In genomic region chr3:126197854-126198584, GRCh38 we compare ENCODE assay signal across 8 cellular contexts. TPM values are rescaled to one million over a fixed set of nuclear protein-coding genes. Genes with fewer than 3 reads are reported as not detected.
A peak's percentile ranks its signal among the peaks of the same experiment; 100 is the strongest.
DNase-seq lines count a peak whose midpoint lies in the region; ATAC-seq, FAIRE-seq and TF ChIP-seq lines count a peak whose summit lies in the region.

No MANE protein-coding gene starts in this region.

- no peak overlapping the region for H2BK120ac ChIP-seq in H1 (replicated peaks; ENCODE audit: low read depth, low read length)

- no peak overlapping the region for H3K23ac ChIP-seq in H1 (ENCODE audit: insufficient read length)

- H3K4me3 ChIP-seq in GM12864 (ENCODE audit: low read depth, low read length) (no peak overlapping the region), WI38 (ENCODE audit: low read depth, low read length) (no peak overlapping the region), H1 (ENCODE audit: extremely low read depth in 1 of 4, insufficient read depth in 2 of 4, low read depth in 3 of 4, low read length in 4 of 4) (no peak overlapping the region), mucosa of descending colon (no peak overlapping the region), stomach (no peak overlapping the region)

- H2BK5ac ChIP-seq in H1 (ENCODE audit: low read depth, low read length), result no peak overlapping the region

- DNase-seq in GM12864 (ENCODE audit: low read depth), result peak; percentile 15
- DNase-seq in MV-4-11 (lab: John Stamatoyannopoulos, UW), result peak; percentile 42
- DNase-seq in H1 (ENCODE audit: low read depth in 1 of 2, low spot score in 2 of 2), result peak in 1 of 2 experiments; percentile 81
- peak in 2 of 3 donors; percentile 62 to 81 for DNase-seq in mucosa of descending colon
- peak; percentile 65 for DNase-seq in stomach
- DNase-seq in DMS79 treated with DMSO at 0.1 percent for 48 hours (lab: John Stamatoyannopoulos, UW), result no peak

- POLR2A ChIA-PET in H1 (lab: Charles Lee; ENCODE audit: partially characterized antibody), result interaction anchor here (1.0 kb wide), 1 partner anchor 15 kb away, joined by 3 read pairs; no protein-coding TSS in a partner anchor

- peak overlapping the region; percentile 18; the same call in 1 of the 2 replicates for H2BK15ac ChIP-seq in H1 (ENCODE audit: low read length)

- FAIRE-seq in H1 (lab: Jason Lieb, UNC), result no peak

- H3K36me3 ChIP-seq in H1 (ENCODE audit: control insufficient read depth in 2 of 4, insufficient read depth in 4 of 4, low read length in 3 of 4) (no peaks in the 10 kb centered on the region), mucosa of descending colon (ENCODE audit: low read depth) (no peaks in the 10 kb centered on the region), stomach (no peaks in the 10 kb centered on the region)

- intact Hi-C loops in mucosa of descending colon (cut with DNase I, micrococcal nuclease), result loop anchor here in 1 of 2 donors (10.0 kb wide), 1 partner anchor 63 kb away; no protein-coding TSS in a partner anchor
- intact Hi-C loops in stomach (cut with DNase I; ENCODE audit: low total_unique reads), result no loop called here

- no peak overlapping the region for H2BK12ac ChIP-seq in H1 (ENCODE audit: low read depth, low read length)

- no peak overlapping the region for H3K4ac ChIP-seq in H1 (replicated peaks; ENCODE audit: insufficient read length, low read depth, low read length)

- TF ChIP-seq EP300 in H1 (IDR thresholded peaks at IDR 0.05; ENCODE audit: borderline replicate concordance in 1 of 2, low read depth in 2 of 2, low read length in 2 of 2) (no peak), stomach (IDR thresholded peaks at IDR 0.05) (no peak)

- no peak overlapping the region for H3K18ac ChIP-seq in H1 (ENCODE audit: extremely low read depth, low read length)

- H4K8ac ChIP-seq in H1 (ENCODE audit: extremely low read depth, insufficient read depth, low read length), result no peak overlapping the region

- no peak overlapping the region for H3K14ac ChIP-seq in H1 (ENCODE audit: insufficient read length)

- 79% methylated on average over 7 of the region's 7 CpGs; no CpG with 5 or more reads in 1 of the 2 experiments for WGBS in H1 (ENCODE audit: extremely low coverage in 1 of 2, insufficient coverage in 1 of 2, insufficient read length in 1 of 2, insufficient replicate concordance in 2 of 2, low coverage in 1 of 2, low lambda C conversion rate in 2 of 2, missing lambda C conversion rate in 1 of 2), 2 experiments
- 43 to 55% (median 44%) methylated on average over 7 of the region's 7 CpGs for WGBS in stomach, 5 donors

- H3K27me3 ChIP-seq in H1 (replicated peaks in 1 of 4; ENCODE audit: control insufficient read depth in 3 of 4, extremely low read depth in 1 of 4, insufficient read depth in 3 of 4, low read length in 3 of 4) (no peaks in the 10 kb centered on the region; a peak in 1 of 7 replicates), stomach (no peaks in the 10 kb centered on the region)

- H2BK20ac ChIP-seq in H1 (ENCODE audit: low read length), result no peak overlapping the region

- ATAC-seq in mucosa of descending colon, result peak; percentile 83

- H3K27ac ChIP-seq in 22Rv1 (0 out of 2 replicates have a peak overlapping the region, but pooled peaks have one; percentile 14), H1 (ENCODE audit: low read depth, low read length) (no peak overlapping the region), stomach (no peak overlapping the region)

- H3K9ac ChIP-seq in H1 (replicated peaks in 1 of 4; ENCODE audit: extremely low read depth in 1 of 4, low read depth in 3 of 4, low read length in 3 of 4), result no peak overlapping the region

- CTCF ChIA-PET in H1 (lab: Charles Lee; ENCODE audit: partially characterized antibody), result interaction anchor here (0.6 to 5.5 kb wide), 23 partner anchors 8 to 482 kb away, joined by 3 to 43 read pairs (median 4); partner anchors contain the start of gene ALDH1L1

- no peaks in the 10 kb centered on the region for H3K79me1 ChIP-seq in H1 (ENCODE audit: low read depth, low read length)

- no peaks in the 10 kb centered on the region for H3K79me2 ChIP-seq in H1 (ENCODE audit: control insufficient read depth in 1 of 2, insufficient read depth in 2 of 2, low read length in 2 of 2)

- TF ChIP-seq RAD21 in H1 (IDR thresholded peaks at IDR 0.05 in 1 of 2, conservative IDR thresholded peaks at IDR 0.05 in 1 of 2; ENCODE audit: low read depth in 2 of 2, low read length in 2 of 2), result peak; percentile 69 to 78

- H3K23me2 ChIP-seq in H1 (ENCODE audit: low read depth, low read length), result no peaks in the 10 kb centered on the region

- peaks cover 12 to 21% of the 10 kb centered on the region in 2 experiments; a peak in 3 of 4 replicates for H3K9me3 ChIP-seq in H1 (ENCODE audit: insufficient read depth in 2 of 2, low read depth in 1 of 2, low read length in 1 of 2)
- peaks cover 9% of the 10 kb centered on the region for H3K9me3 ChIP-seq in mucosa of descending colon
- H3K9me3 ChIP-seq in stomach, result peaks cover 0 to 6% (median 0%) of the 10 kb centered on the region in 4 donors

- TF ChIP-seq CTCF in 22Rv1 (IDR thresholded peaks at IDR 0.05) (peak; percentile 78), GM12864 (IDR thresholded peaks at IDR 0.05; ENCODE audit: low read depth, low read length, missing control alignments) (peak; percentile 80), WI38 (IDR thresholded peaks at IDR 0.05; ENCODE audit: low read depth, low read length) (peak; percentile 94), H1 (IDR thresholded peaks at IDR 0.05; ENCODE audit: control extremely low read depth in 1 of 3, insufficient read depth in 1 of 3, low read depth in 1 of 3, low read length in 3 of 3) (peak; percentile 75 to 85 (median 79)), mucosa of descending colon (IDR thresholded peaks at IDR 0.05) (peak; percentile 54), stomach (IDR thresholded peaks at IDR 0.05) (peak in 5 of 7 experiments; percentile 13 to 72 (median 56))

- no peak overlapping the region for H4K5ac ChIP-seq in H1 (ENCODE audit: insufficient read length, low read depth, low read length)

- H3K4me2 ChIP-seq in H1 (ENCODE audit: insufficient read depth in 1 of 2, low read depth in 2 of 2, low read length in 2 of 2), result no peak overlapping the region

- no peak for TF ChIP-seq POLR2A in H1 (IDR thresholded peaks at IDR 0.05; ENCODE audit: control extremely low read depth in 1 of 2, low read depth in 2 of 2, low read length in 2 of 2)
- no peak for TF ChIP-seq POLR2A in stomach (IDR thresholded peaks at IDR 0.05)

- 0 out of 2 replicates have a peak overlapping the region, but pooled peaks have one; percentile 23 for H2AFZ ChIP-seq in H1 (ENCODE audit: low read length)

- H3K4me1 ChIP-seq in H1 (replicated peaks in 1 of 4; ENCODE audit: control insufficient read depth in 3 of 4, insufficient read depth in 4 of 4, low read length in 3 of 4) (no peaks in the 10 kb centered on the region), mucosa of descending colon (ENCODE audit: low read depth) (no peaks in the 10 kb centered on the region), stomach (peaks cover 0 to 4% (median 0%) of the 10 kb centered on the region in 4 donors)

- no peaks in the 10 kb centered on the region for H4K20me1 ChIP-seq in H1 (replicated peaks in 1 of 2; ENCODE audit: control insufficient read depth in 1 of 2, insufficient read depth in 2 of 2, low read length in 2 of 2)

- no peak overlapping the region for H2AK5ac ChIP-seq in H1 (ENCODE audit: low read depth, low read length)

- no peak overlapping the region for H3K56ac ChIP-seq in H1 (replicated peaks; ENCODE audit: insufficient read length, low read depth, low read length)

- H4K91ac ChIP-seq in H1 (replicated peaks; ENCODE audit: insufficient read length, low read length), result no peak overlapping the region

TF ChIP-seq in H1, 55 proteins besides CTCF, POLR2A, EP300 and RAD21:
- TF ChIP-seq JUND (IDR thresholded peaks at IDR 0.05; ENCODE audit: low read length) (no peak), YY1 (IDR thresholded peaks at IDR 0.05; ENCODE audit: low read depth, low read length) (peak; percentile 87), BACH1 (IDR thresholded peaks at IDR 0.05; ENCODE audit: low read length) (peak; percentile 65; the same call in 1 of the 2 replicates), MAFK (IDR thresholded peaks at IDR 0.05; ENCODE audit: low read depth, low read length) (peak; percentile 62; the same call in 1 of the 2 replicates)
TF ChIP-seq in H1: peak in this region for 3.

RNA-seq across cellular contexts. Expression of gene ALDH1L1, which starts 17.6 kb away (rescaled TPM):
- total RNA-seq in H1 (2021; fragmentation: NEBNext Ultra II Directional; extraction: Animal tissue kit (Norgen Biotek cat#: 25700)), result 1.6 TPM in 2 replicates
- polyA plus RNA-seq in H1 (2011; rRNA removed) (0.98 and 1.6 TPM in 2 replicates), stomach (1 to 10 TPM; 1.4 to 9.8 (median 4.4) TPM)
- 1.5 TPM for polyA plus RNA-seq in H1 (2011; cell fraction: cytosol; rRNA removed)
- polyA plus RNA-seq in H1 (2011; cell fraction: nucleus; rRNA removed), result 3.1 TPM
- polyA plus RNA-seq in H1 (2012, experiment 1 of 2), result 1.1 to 1.9 TPM (median 1.5 TPM) in 4 replicates
- 0.80 TPM for polyA plus RNA-seq in H1 (2012, experiment 2 of 2)
- polyA plus RNA-seq in H1 (2013, experiment 1 of 2), result 0.49 TPM
- polyA plus RNA-seq in H1 (2013, experiment 2 of 2), result 0.83 TPM
- polyA minus RNA-seq in H1 (2011; rRNA and poly(A)+ RNA removed), result 1.7 and 2.2 TPM in 2 replicates
- polyA minus RNA-seq in H1 (2011; cell fraction: cytosol; rRNA and poly(A)+ RNA removed), result 0.81 TPM
- polyA minus RNA-seq in H1 (2011; cell fraction: nucleus; rRNA and poly(A)+ RNA removed), result 5.3 TPM
- total RNA-seq in mucosa of descending colon (10 to 100 TPM; 14.3 to 27.4 (median 15.0) TPM), stomach (10 to 100 TPM in 1 of 5 donors, 1 to 10 TPM in 4; 2.6 to 17.4 (median 5.9) TPM)
